8 cellular contexts compared by ENCODE assay signal in the genomic region with DNA sequence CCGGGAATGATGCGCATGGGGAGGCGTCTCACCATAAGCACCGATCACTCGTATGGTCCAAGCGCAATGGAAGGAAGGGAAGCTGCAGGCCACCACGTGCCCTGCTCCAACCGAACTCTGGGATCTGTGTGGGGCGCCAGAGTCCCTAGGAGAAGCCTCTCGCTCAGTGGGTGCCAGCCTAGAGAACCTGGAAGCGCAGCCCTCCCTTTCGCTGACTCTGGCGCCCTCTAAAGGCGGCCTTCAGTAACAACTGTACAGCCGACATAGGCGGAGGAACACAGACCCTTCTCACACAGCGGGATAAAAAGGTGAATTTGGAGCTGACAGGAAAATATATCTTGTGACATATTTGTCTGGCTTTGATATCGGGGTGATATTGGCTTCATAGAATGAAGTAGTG.
DNase-seq lines count a peak whose midpoint lies in the region; ATAC-seq and TF ChIP-seq lines count a peak whose summit lies in the region.

No MANE protein-coding gene starts in this region.

- in situ Hi-C loops in brain microvascular endothelial cell (cut with HindIII; ENCODE audit: low pct_ligation_motif_present, low sequenced_read_pairs), result no loop called here

- no peak overlapping the region for H3K27ac ChIP-seq in brain microvascular endothelial cell
- no peak overlapping the region for H3K27ac ChIP-seq in lower lobe of right lung

- H3K4me1 Mint-ChIP-seq in T-helper 2 cell treated with Interferon-gamma antibody and Interleukin-4, amounts not matched to agents 5 μg/mL and 100 μg/mL, for 36 hours (ENCODE audit: low read depth), result no peaks in the 10 kb centered on the region

- intact Hi-C loops in lower lobe of right lung (cut with DNase I), result no loop called here

- ATAC-seq in lower lobe of right lung, result peak in 1 of 2 donors; percentile 57

- H3K27me3 Mint-ChIP-seq in T-helper 2 cell treated with Interferon-gamma antibody and Interleukin-4, amounts not matched to agents 5 μg/mL and 100 μg/mL, for 36 hours (ENCODE audit: low read depth), result peaks cover 13% of the 10 kb centered on the region

- DNase-seq in NCI-H345 (lab: John Stamatoyannopoulos, UW) (peak; percentile 29), NCI-H345 treated with DMSO at 0.1 percent for 48 hours (lab: John Stamatoyannopoulos, UW; ENCODE audit: unreplicated experiment) (no peak), M059J (ENCODE audit: low read depth) (peak; percentile 52), brain microvascular endothelial cell (no peak), lower lobe of right lung (peak; percentile 42), stromal cell of bone marrow (ENCODE audit: low read depth) (peak; percentile 10), NCI-H1105 (lab: John Stamatoyannopoulos, UW) (no peak)
- DNase-seq in T-helper 2 cell treated with Interferon-gamma antibody and Interleukin-4, amounts not matched to agents 5 μg/mL and 100 μg/mL, for 36 hours (ENCODE audit: low spot score), result peak; percentile 16

- no peaks in the 10 kb centered on the region for H3K36me3 Mint-ChIP-seq in T-helper 2 cell treated with Interferon-gamma antibody and Interleukin-4, amounts not matched to agents 5 μg/mL and 100 μg/mL, for 36 hours (ENCODE audit: low read depth)

- H3K4me3 Mint-ChIP-seq in T-helper 2 cell treated with Interferon-gamma antibody and Interleukin-4, amounts not matched to agents 5 μg/mL and 100 μg/mL, for 36 hours, result no peak overlapping the region

- H3K9me3 ChIP-seq in lower lobe of right lung, result no peaks in the 10 kb centered on the region

- no peaks in the 10 kb centered on the region for H3K9me3 Mint-ChIP-seq in T-helper 2 cell treated with Interferon-gamma antibody and Interleukin-4, amounts not matched to agents 5 μg/mL and 100 μg/mL, for 36 hours

- H3K36me3 ChIP-seq in brain microvascular endothelial cell (replicated peaks) (no peaks in the 10 kb centered on the region), lower lobe of right lung (no peaks in the 10 kb centered on the region)

- no peaks in the 10 kb centered on the region for H3K4me1 ChIP-seq in lower lobe of right lung

- peak; percentile 56 for TF ChIP-seq CTCF in brain microvascular endothelial cell (IDR thresholded peaks at IDR 0.05; ENCODE audit: low read depth, low read length, missing control alignments)
- peak; percentile 52 for TF ChIP-seq CTCF in lower lobe of right lung (IDR thresholded peaks at IDR 0.05)

- no peaks in the 10 kb centered on the region for H3K27me3 ChIP-seq in brain microvascular endothelial cell (replicated peaks)
- H3K27me3 ChIP-seq in lower lobe of right lung (ENCODE audit: low read depth), result no peaks in the 10 kb centered on the region

- no peak overlapping the region for H3K4me3 ChIP-seq in brain microvascular endothelial cell (ENCODE audit: low read depth, low read length)
- H3K4me3 ChIP-seq in lower lobe of right lung, result no peak overlapping the region

- no peak overlapping the region for H3K27ac Mint-ChIP-seq in T-helper 2 cell treated with Interferon-gamma antibody and Interleukin-4, amounts not matched to agents 5 μg/mL and 100 μg/mL, for 36 hours

Comparison
In these comparisons a context has a peak if more than half of its experiments do, and no peak if none do; other contexts are left out.
1. DNase-seq: peak in NCI-H345 (single experiment), M059J (single experiment), T-helper 2 cell treated with Interferon-gamma antibody and Interleukin-4, amounts not matched to agents 5 μg/mL and 100 μg/mL, for 36 hours (single experiment), lower lobe of right lung (single experiment) and stromal cell of bone marrow (single experiment); none in NCI-H345 treated with DMSO at 0.1 percent for 48 hours (single experiment), brain microvascular endothelial cell (single experiment) and NCI-H1105 (single experiment).